24 cellular contexts compared by ENCODE assay signal in the genomic region with DNA sequence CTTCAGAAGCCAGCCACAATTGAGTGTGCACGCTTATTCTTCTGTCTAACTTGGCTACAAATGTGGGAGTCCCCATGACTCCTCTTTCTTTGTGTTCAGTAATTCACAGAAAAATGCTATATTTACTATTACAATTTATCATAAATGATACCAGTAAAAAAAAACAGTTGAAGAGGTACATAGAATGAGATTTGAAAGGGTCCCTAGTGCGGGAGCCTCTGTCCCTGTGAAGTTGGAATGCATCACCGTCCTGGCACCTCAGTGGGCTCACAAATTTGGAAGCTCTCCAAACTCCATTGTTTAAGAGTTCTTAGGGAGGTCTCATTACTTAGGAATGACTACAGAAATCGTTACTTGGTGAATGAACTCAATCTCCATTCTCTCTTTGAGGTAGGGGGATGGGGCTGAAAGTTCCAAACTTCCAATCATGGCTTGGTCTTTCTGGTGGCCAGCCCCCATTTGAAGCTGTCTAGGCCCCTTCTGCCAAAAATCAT.
DNase-seq lines count a peak whose midpoint lies in the region; ATAC-seq and TF ChIP-seq lines count a peak whose summit lies in the region.
"Had no signal": no experiment of that assay in that cellular context is flagged by ENCODE, and none has a peak within 500 bp of the region (broad histone marks: within the 10 kb centered on the region; RNA-seq: fewer than 3 reads in every experiment).

No MANE protein-coding gene starts in this region.

- H2AK5ac ChIP-seq in mesenchymal stem cell (ENCODE audit: low read length, severe bottlenecking): no peak overlapping the region

- no peaks in the 10 kb centered on the region for H3K27me3 ChIP-seq in SK-N-SH (ENCODE audit: insufficient read depth)
- H3K27me3 ChIP-seq in mesenchymal stem cell (ENCODE audit: control insufficient read depth in 1 of 2, insufficient read depth in 1 of 2, low read length in 2 of 2): no peaks in the 10 kb centered on the region
- H3K27me3 ChIP-seq: Peyer's patch, SJCRH30 had no signal

- no peak overlapping the region for H3K18ac ChIP-seq in mesenchymal stem cell (ENCODE audit: low read depth in 1 of 2, low read length in 2 of 2)

- H2BK120ac ChIP-seq in mesenchymal stem cell (ENCODE audit: low read depth, low read length): no peak overlapping the region

- H3K79me1 ChIP-seq in mesenchymal stem cell (replicated peaks; ENCODE audit: low read length, poor library complexity, severe bottlenecking): no peaks in the 10 kb centered on the region

- no peak overlapping the region for H2BK12ac ChIP-seq in mesenchymal stem cell (ENCODE audit: low read length in 2 of 2)

- no peaks in the 10 kb centered on the region for H3K9me3 ChIP-seq in SK-N-SH
- H3K9me3 ChIP-seq in mesenchymal stem cell (ENCODE audit: control insufficient read depth, low read length): no peaks in the 10 kb centered on the region
- H3K9me3 ChIP-seq: Peyer's patch, SJCRH30 had no signal

- TF ChIP-seq EP300 in SK-N-SH (IDR thresholded peaks at IDR 0.05; ENCODE audit: borderline replicate concordance in 1 of 2, low read depth in 1 of 2, low read length in 1 of 2): no peak

- DNase-seq in SK-N-SH (no peak), M059J (ENCODE audit: low read depth) (peak; percentile 70), fibroblast of the aortic adventitia (ENCODE audit: low read depth) (peak; percentile 44), mesenchymal stem cell (no peak), NCI-H446 treated with DMSO at 0.1 percent for 48 hours (lab: John Stamatoyannopoulos, UW) (no peak)
- DNase-seq: ACHN; AML-193; C1 segment of cervical spinal cord; CD8-positive, alpha-beta T cell; DND-41; GF-D8; NCI-H1092 treated with DMSO at 0.1 percent for 48 hours; NCI-H146; NCI-H2029; NCI-H2227 treated with DMSO at 0.1 percent for 48 hours; NCI-H510A treated with DMSO at 0.1 percent for 48 hours; NCI-H748 treated with DMSO at 0.1 percent for 48 hours; Peyer's patch; SJCRH30 had no signal

- POLR2A ChIA-PET in SK-N-SH (lab: Yijun Ruan, JAX): no interaction called here

- CTCF ChIA-PET in SK-N-SH (lab: Yijun Ruan, JAX): no interaction called here

- no peaks in the 10 kb centered on the region for H4K20me1 ChIP-seq in SK-N-SH (ENCODE audit: insufficient read depth)

- H3K9ac ChIP-seq in SK-N-SH (no peak overlapping the region), mesenchymal stem cell (ENCODE audit: low read length) (no peak overlapping the region)

- no peak overlapping the region for H2BK15ac ChIP-seq in mesenchymal stem cell (ENCODE audit: low read depth, poor library complexity, severe bottlenecking)

- H3K4me3 ChIP-seq in SK-N-SH (ENCODE audit: low read depth in 2 of 2, low read length in 1 of 2) (no peak overlapping the region), fibroblast of the aortic adventitia (ENCODE audit: low read depth, low read length) (no peak overlapping the region), mesenchymal stem cell (ENCODE audit: insufficient read depth in 1 of 2, low read depth in 1 of 2, low read length in 2 of 2) (no peak overlapping the region)
- H3K4me3 ChIP-seq: K562, Peyer's patch, SJCRH30 had no signal

- H3K4me1 ChIP-seq in SK-N-SH (ENCODE audit: control insufficient read depth in 1 of 2, insufficient read depth in 2 of 2, low read depth in 1 of 2, low read length in 1 of 2): no peaks in the 10 kb centered on the region; a peak in 1 of 4 replicates
- no peaks in the 10 kb centered on the region for H3K4me1 ChIP-seq in mesenchymal stem cell (ENCODE audit: control insufficient read depth, insufficient read depth, low read depth, low read length)
- H3K4me1 ChIP-seq: Peyer's patch, SJCRH30 had no signal

- H2AFZ ChIP-seq in SK-N-SH (ENCODE audit: low read depth): no peak overlapping the region
- no peak overlapping the region for H2AFZ ChIP-seq in mesenchymal stem cell (ENCODE audit: low read depth, low read length)

- no peak for TF ChIP-seq CTCF in SK-N-SH (IDR thresholded peaks at IDR 0.05)
- TF ChIP-seq CTCF in fibroblast of the aortic adventitia (IDR thresholded peaks at IDR 0.05; ENCODE audit: insufficient read depth, low read length): no peak

- ATAC-seq in SK-N-SH treated with all-trans-retinoic acid at 6 μM for 48 hours (no peak), HG02678 (IDR thresholded peaks at IDR 0.05; ENCODE audit: unreplicated experiment) (no peak), HG02870 (IDR thresholded peaks at IDR 0.05; ENCODE audit: unreplicated experiment) (no peak)
- ATAC-seq: CD8-positive, alpha-beta T cell; K562 had no signal

- H3K36me3 ChIP-seq in SK-N-SH (replicated peaks in 1 of 2; ENCODE audit: control insufficient read depth in 1 of 2, insufficient read depth in 2 of 2, low read length in 1 of 2): no peaks in the 10 kb centered on the region
- no peaks in the 10 kb centered on the region for H3K36me3 ChIP-seq in mesenchymal stem cell (ENCODE audit: control insufficient read depth in 1 of 2, insufficient read depth in 2 of 2, low read depth in 1 of 2, low read length in 2 of 2)
- H3K36me3 ChIP-seq: Peyer's patch, SJCRH30 had no signal

- H4K8ac ChIP-seq in mesenchymal stem cell (ENCODE audit: low read length): no peak overlapping the region

- H2BK5ac ChIP-seq in mesenchymal stem cell (ENCODE audit: low read depth, low read length, poor library complexity, severe bottlenecking): no peak overlapping the region

- H3K27ac ChIP-seq in SK-N-SH (ENCODE audit: low read depth in 2 of 2, low read length in 1 of 2) (no peak overlapping the region), mesenchymal stem cell (ENCODE audit: low read length, poor library complexity, severe bottlenecking) (no peak overlapping the region)
- H3K27ac ChIP-seq: 22Rv1, Peyer's patch, SJCRH30 had no signal

- no peak overlapping the region for H4K91ac ChIP-seq in mesenchymal stem cell (ENCODE audit: low read length)

- H3K23ac ChIP-seq in mesenchymal stem cell (ENCODE audit: low read length in 2 of 2): no peak overlapping the region

- H3K4me2 ChIP-seq in SK-N-SH (no peak overlapping the region), mesenchymal stem cell (ENCODE audit: low read length, poor library complexity, severe bottlenecking) (no peak overlapping the region)

- H3F3A ChIP-seq in SK-N-SH (replicated peaks; ENCODE audit: insufficient read depth): no peaks in the 10 kb centered on the region

- H3K14ac ChIP-seq in mesenchymal stem cell (ENCODE audit: low read length in 2 of 2): no peak overlapping the region

- H3K9me2 ChIP-seq in SK-N-SH: no peaks in the 10 kb centered on the region

- WGBS in SK-N-SH (ENCODE audit: low lambda C conversion rate): 82% methylated on average over 4 of the region's 4 CpGs
- WGBS in mesenchymal stem cell: 72% methylated on average over 4 of the region's 4 CpGs

- no peaks in the 10 kb centered on the region for H3K79me2 ChIP-seq in SK-N-SH (ENCODE audit: insufficient read depth)

- no peak overlapping the region for H3K4ac ChIP-seq in mesenchymal stem cell (ENCODE audit: low read depth in 1 of 2, low read length in 2 of 2)

- no peak for TF ChIP-seq RAD21 in SK-N-SH (IDR thresholded peaks at IDR 0.05; ENCODE audit: low read length)

TF ChIP-seq in SK-N-SH, 30 proteins besides CTCF, POLR2A, EP300 and RAD21:
- TF ChIP-seq EZH2phosphoT487 (IDR thresholded peaks at IDR 0.05; ENCODE audit: borderline replicate concordance, low read depth) (no peak), RCOR1 (IDR thresholded peaks at IDR 0.05; ENCODE audit: low read length) (no peak), MAX (IDR thresholded peaks at IDR 0.05; ENCODE audit: low read depth) (no peak), ELF1 (IDR thresholded peaks at IDR 0.05) (no peak), NFIC (IDR thresholded peaks at IDR 0.05; ENCODE audit: borderline replicate concordance) (0 out of 2 replicates have a peak, but pooled peaks have one; percentile 10)
- TF ChIP-seq, protein P1, sequence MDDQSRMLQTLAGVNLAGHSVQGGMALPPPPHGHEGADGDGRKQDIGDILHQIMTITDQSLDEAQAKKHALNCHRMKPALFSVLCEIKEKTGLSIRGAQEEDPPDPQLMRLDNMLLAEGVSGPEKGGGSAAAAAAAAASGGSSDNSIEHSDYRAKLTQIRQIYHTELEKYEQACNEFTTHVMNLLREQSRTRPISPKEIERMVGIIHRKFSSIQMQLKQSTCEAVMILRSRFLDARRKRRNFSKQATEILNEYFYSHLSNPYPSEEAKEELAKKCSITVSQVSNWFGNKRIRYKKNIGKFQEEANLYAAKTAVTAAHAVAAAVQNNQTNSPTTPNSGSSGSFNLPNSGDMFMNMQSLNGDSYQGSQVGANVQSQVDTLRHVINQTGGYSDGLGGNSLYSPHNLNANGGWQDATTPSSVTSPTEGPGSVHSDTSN (IDR thresholded peaks at IDR 0.05): no peak

TF ChIP-seq in SK-N-SH treated with all-trans-retinoic acid at 6 μM for 48 hours, 23 proteins besides CTCF, POLR2A, EP300 and RAD21 (continues in another document):
- no peak for TF ChIP-seq ZC3H10 (CRISPR knock-in tag; IDR thresholded peaks at IDR 0.05)
- no peak for TF ChIP-seq CSRNP3 (CRISPR knock-in tag; IDR thresholded peaks at IDR 0.05)
- TF ChIP-seq ISL1 (CRISPR knock-in tag; IDR thresholded peaks at IDR 0.05): no peak
- TF ChIP-seq RARB (CRISPR knock-in tag; IDR thresholded peaks at IDR 0.05): no peak
- TF ChIP-seq ZFP30 (CRISPR knock-in tag; IDR thresholded peaks at IDR 0.05): no peak
- no peak for TF ChIP-seq GLIS3 (CRISPR knock-in tag; IDR thresholded peaks at IDR 0.05)

Comparison
In these comparisons a context has a peak if more than half of its experiments do, and no peak if none do; other contexts are left out.
1. DNase-seq: peak in M059J (single experiment) and fibroblast of the aortic adventitia (single experiment); none in SK-N-SH (single experiment), mesenchymal stem cell (single experiment) and NCI-H446 treated with DMSO at 0.1 percent for 48 hours (single experiment).